ENCODE assay signal across 14 cellular contexts in genomic region chr3:36701903-36702374, GRCh38.
A peak's percentile ranks its signal among the peaks of the same experiment; 100 is the strongest.
DNase-seq lines count a peak whose midpoint lies in the region; ATAC-seq and TF ChIP-seq lines count a peak whose summit lies in the region.
"Had no signal": no experiment of that assay in that cellular context is flagged by ENCODE, and none has a peak within 500 bp of the region (broad histone marks: within the 10 kb centered on the region; RNA-seq: fewer than 3 reads in every experiment).

No MANE protein-coding gene starts in this region.

- in situ Hi-C loops in astrocyte of the spinal cord (cut with HindIII; ENCODE audit: low sequenced_read_pairs), result no loop called here

- no peak for ATAC-seq in HG03520 (IDR thresholded peaks at IDR 0.05; ENCODE audit: unreplicated experiment)
- no peak for ATAC-seq in GM18861 (IDR thresholded peaks at IDR 0.05; ENCODE audit: unreplicated experiment)
- ATAC-seq in activated T-helper 17 cell treated with anti-CD3 and anti-CD28 coated beads, Interleukin-2, amount 50 U/mL, for 72 hours (replicated peaks), result no peak

- no peak for TF ChIP-seq EP300 in Ishikawa (IDR thresholded peaks at IDR 0.05; ENCODE audit: borderline replicate concordance)

- no peaks in the 10 kb centered on the region for H3K36me3 Mint-ChIP-seq in immature natural killer cell
- H3K36me3 Mint-ChIP-seq in activated T-helper 17 cell treated with anti-CD3 and anti-CD28 coated beads, Interleukin-2, amount 50 U/mL, for 72 hours (ENCODE audit: low read depth), result no peaks in the 10 kb centered on the region
- H3K36me3 Mint-ChIP-seq: CD14-positive monocyte had no signal

- no peak overlapping the region for H3K4me3 Mint-ChIP-seq in immature natural killer cell
- no peak overlapping the region for H3K4me3 Mint-ChIP-seq in activated T-helper 17 cell treated with anti-CD3 and anti-CD28 coated beads, Interleukin-2, amount 50 U/mL, for 72 hours
- H3K4me3 Mint-ChIP-seq: activated naive CD4-positive, alpha-beta T cell treated with anti-CD3 and anti-CD28 coated beads for 36 hours; CD14-positive monocyte had no signal

- peak; percentile 86 for DNase-seq in AG10803 (ENCODE audit: low read depth)
- DNase-seq in astrocyte of the spinal cord (ENCODE audit: low read depth, low spot score), result peak; percentile 93
- peak; percentile 81 to 93 for DNase-seq in foreskin fibroblast
- no peak for DNase-seq in immature natural killer cell
- DNase-seq: activated naive CD4-positive, alpha-beta T cell treated with anti-CD3 and anti-CD28 coated beads for 36 hours; cortex of kidney; kidney glomerular epithelial cell; NCI-H510A treated with DMSO at 0.1 percent for 48 hours; SHP77 had no signal

- H3K4me1 Mint-ChIP-seq in immature natural killer cell, result no peaks in the 10 kb centered on the region
- no peaks in the 10 kb centered on the region for H3K4me1 Mint-ChIP-seq in activated T-helper 17 cell treated with anti-CD3 and anti-CD28 coated beads, Interleukin-2, amount 50 U/mL, for 72 hours
- H3K4me1 Mint-ChIP-seq: CD14-positive monocyte had no signal

- TF ChIP-seq RAD21 in Ishikawa (IDR thresholded peaks at IDR 0.05; ENCODE audit: low read depth), result no peak

- peaks cover 0 to 7% (median 2%) of the 10 kb centered on the region in 3 donors for H3K27me3 Mint-ChIP-seq in immature natural killer cell (ENCODE audit: low read depth in 3 of 3)
- peaks cover 10% of the 10 kb centered on the region for H3K27me3 Mint-ChIP-seq in activated T-helper 17 cell treated with anti-CD3 and anti-CD28 coated beads, Interleukin-2, amount 50 U/mL, for 72 hours

- H3K27ac Mint-ChIP-seq in immature natural killer cell, result peak overlapping the region in 1 of 6 donors; percentile 31
- no peak overlapping the region for H3K27ac Mint-ChIP-seq in activated T-helper 17 cell treated with anti-CD3 and anti-CD28 coated beads, Interleukin-2, amount 50 U/mL, for 72 hours
- H3K27ac Mint-ChIP-seq: activated naive CD4-positive, alpha-beta T cell treated with anti-CD3 and anti-CD28 coated beads for 36 hours had no signal

- H3K4me3 ChIP-seq in AG10803 (ENCODE audit: low read length), result no peak overlapping the region
- H3K4me3 ChIP-seq in astrocyte of the spinal cord (ENCODE audit: low read depth, low read length), result no peak overlapping the region
- no peak overlapping the region for H3K4me3 ChIP-seq in foreskin fibroblast (ENCODE audit: low read depth in 1 of 2, low read length in 2 of 2)

- H3K9me3 Mint-ChIP-seq in immature natural killer cell, result no peaks in the 10 kb centered on the region
- no peaks in the 10 kb centered on the region for H3K9me3 Mint-ChIP-seq in activated T-helper 17 cell treated with anti-CD3 and anti-CD28 coated beads, Interleukin-2, amount 50 U/mL, for 72 hours
- H3K9me3 Mint-ChIP-seq: activated naive CD4-positive, alpha-beta T cell treated with anti-CD3 and anti-CD28 coated beads for 36 hours had no signal

- TF ChIP-seq CTCF in AG10803 (conservative IDR thresholded peaks at IDR 0.05; ENCODE audit: low read length), result no peak
- no peak for TF ChIP-seq CTCF in astrocyte of the spinal cord (IDR thresholded peaks at IDR 0.05; ENCODE audit: low read depth, low read length)
- no peak for TF ChIP-seq CTCF in foreskin fibroblast (IDR thresholded peaks at IDR 0.05; ENCODE audit: low read depth, low read length)

TF ChIP-seq in Ishikawa, 13 proteins besides CTCF, POLR2A, EP300 and RAD21:
- TF ChIP-seq YY1 (IDR thresholded peaks at IDR 0.05; ENCODE audit: low read depth) (no peak), USF1 (IDR thresholded peaks at IDR 0.05) (peak; percentile 68), EGR1 (IDR thresholded peaks at IDR 0.05) (no peak), NFIC (IDR thresholded peaks at IDR 0.05) (no peak), MAX (IDR thresholded peaks at IDR 0.05) (no peak), TAF1 (IDR thresholded peaks at IDR 0.05; ENCODE audit: low read depth) (no peak)

Comparison
In these comparisons a context has a peak if more than half of its experiments do, and no peak if none do; other contexts are left out.
1. DNase-seq: peak in AG10803 (single experiment), astrocyte of the spinal cord (single experiment) and foreskin fibroblast (2 of 2); none in immature natural killer cell (0 of 3).